8 cellular contexts compared by ENCODE assay signal in genomic region chr2:64203131-64204005, GRCh38. TPM values are rescaled to one million over a fixed set of nuclear protein-coding genes. Genes with fewer than 3 reads are reported as not detected.
A peak's percentile ranks its signal among the peaks of the same experiment; 100 is the strongest.
DNase-seq lines count a peak whose midpoint lies in the region; TF ChIP-seq lines count a peak whose summit lies in the region.

No MANE protein-coding gene starts in this region.

- no peak for TF ChIP-seq POLR2A in esophagus squamous epithelium (IDR thresholded peaks at IDR 0.05)

- no peaks in the 10 kb centered on the region for H4K20me1 ChIP-seq in OCI-LY7 (ENCODE audit: insufficient read depth, low read length)

- peak overlapping the region; percentile 27 for H3K4me3 Mint-ChIP-seq in progenitor cell of endocrine pancreas (ENCODE audit: low read depth)

- POLR2A ChIA-PET in OCI-LY7 (lab: Charles Lee), result interaction anchor here (0.7 to 1.2 kb wide), 3 partner anchors 13 to 27 kb away, joined by 3 read pairs; no protein-coding TSS in a partner anchor

- in situ Hi-C loops in KBM-7 (cut with MboI; ENCODE audit: low pct_unique_long_range_greater_than_20kb, low sequenced_read_pairs), result no loop called here

- WGBS in esophagus squamous epithelium, 2 donors, result 44 to 61% methylated on average over 4 of the region's 4 CpGs

- no peaks in the 10 kb centered on the region; the same call in 1 of the 2 replicates for H3K36me3 ChIP-seq in OCI-LY7 (ENCODE audit: insufficient read depth, low read length)
- H3K36me3 ChIP-seq in esophagus squamous epithelium, result no peaks in the 10 kb centered on the region

- H3K36me3 Mint-ChIP-seq in progenitor cell of endocrine pancreas (ENCODE audit: insufficient read depth), result no peaks in the 10 kb centered on the region

- intact Hi-C loops in OCI-LY7 (cut with micrococcal nuclease; ENCODE audit: unreplicated experiment), result no loop called here
- intact Hi-C loops in esophagus squamous epithelium (cut with DNase I), result loop anchor here (10.0 kb wide), 1 partner anchor 59 kb away; the partner anchor contains the start of gene PELI1

- H2AFZ ChIP-seq in OCI-LY7 (ENCODE audit: low read length), result peak overlapping the region; percentile 88; the same call in 1 of the 2 replicates

- no peaks in the 10 kb centered on the region for H3K9me3 Mint-ChIP-seq in progenitor cell of endocrine pancreas (ENCODE audit: low read depth)

- H3K27me3 ChIP-seq in esophagus squamous epithelium, result no peaks in the 10 kb centered on the region

- H3K27ac ChIP-seq in OCI-LY7 (ENCODE audit: low read depth, low read length, poor library complexity, severe bottlenecking) (no peak overlapping the region), esophagus squamous epithelium (peak overlapping the region; percentile 71 to 95 (median 92))

- peak overlapping the region; percentile 94 for H3K27ac Mint-ChIP-seq in progenitor cell of endocrine pancreas

- H3K27me3 Mint-ChIP-seq in progenitor cell of endocrine pancreas, result no peaks in the 10 kb centered on the region

- H3K4me2 ChIP-seq in OCI-LY7 (ENCODE audit: low read length), result peak overlapping the region; percentile 50; the same call in 1 of the 2 replicates

- H3K9me2 ChIP-seq in OCI-LY7 (ENCODE audit: insufficient read depth, low read length), result no peaks in the 10 kb centered on the region

- H3K9me3 ChIP-seq in OCI-LY7 (ENCODE audit: low read length), result 0 out of 2 replicates have a peak, but pooled peaks cover 5% of the 10 kb centered on the region
- no peaks in the 10 kb centered on the region for H3K9me3 ChIP-seq in esophagus squamous epithelium

- DNase-seq in EL (peak; percentile 30), OCI-LY7 (ENCODE audit: low spot score) (no peak), esophagus squamous epithelium (lab: John Stamatoyannopoulos, UW) (no peak), progenitor cell of endocrine pancreas (ENCODE audit: low spot score, unreplicated experiment) (no peak), NCI-H128 (lab: John Stamatoyannopoulos, UW; ENCODE audit: unreplicated experiment) (no peak), KBM-7 (no peak), T1000 (lab: John Stamatoyannopoulos, UW) (no peak), NCI-H345 (lab: John Stamatoyannopoulos, UW) (no peak)

- peaks cover 51% of the 10 kb centered on the region for H3K4me1 ChIP-seq in OCI-LY7 (ENCODE audit: insufficient read depth, low read length, poor library complexity, severe bottlenecking)
- H3K4me1 ChIP-seq in esophagus squamous epithelium, result peaks cover 22 to 42% (median 27%) of the 10 kb centered on the region in 3 donors

- CTCF ChIA-PET in OCI-LY7 (lab: Charles Lee; ENCODE audit: unreplicated experiment), result no interaction called here

- TF ChIP-seq CTCF in OCI-LY7 (conservative IDR thresholded peaks at IDR 0.05; ENCODE audit: low read length) (no peak), esophagus squamous epithelium (IDR thresholded peaks at IDR 0.05) (no peak), progenitor cell of endocrine pancreas (IDR thresholded peaks at IDR 0.05; ENCODE audit: unreplicated experiment) (no peak)

- peaks cover 36% of the 10 kb centered on the region for H3K4me1 Mint-ChIP-seq in progenitor cell of endocrine pancreas (ENCODE audit: low read depth)

- no peaks in the 10 kb centered on the region for H3K79me2 ChIP-seq in OCI-LY7 (ENCODE audit: insufficient read depth, low read depth, low read length)

- no TSS peak for BruUV-seq in OCI-LY7 (replicated peaks; lab: Mats Ljungman, UMichigan)

- H3K4me3 ChIP-seq in OCI-LY7 (ENCODE audit: low read depth, low read length, poor library complexity, severe bottlenecking) (no peak overlapping the region), esophagus squamous epithelium (peak overlapping the region in 3 of 4 donors; percentile 27 to 56 (median 32))

RNA-seq across cellular contexts. Expression of gene PELI1, which starts 59.1 kb away (rescaled TPM):
- total RNA-seq in OCI-LY7 (2014; rRNA removed; shearing (Covaris generic)), result 108 and 110 TPM in 2 replicates
- 174 and 211 TPM in 2 replicates for total RNA-seq in OCI-LY7 (2022)
- total RNA-seq in esophagus squamous epithelium, result 10 to 100 TPM; 23.7 to 40.4 (median 34.5) TPM
- 68.4 and 72.4 TPM in 2 replicates for total RNA-seq in progenitor cell of endocrine pancreas
